ENCODE assay signal across 21 cellular contexts in the genomic region with DNA sequence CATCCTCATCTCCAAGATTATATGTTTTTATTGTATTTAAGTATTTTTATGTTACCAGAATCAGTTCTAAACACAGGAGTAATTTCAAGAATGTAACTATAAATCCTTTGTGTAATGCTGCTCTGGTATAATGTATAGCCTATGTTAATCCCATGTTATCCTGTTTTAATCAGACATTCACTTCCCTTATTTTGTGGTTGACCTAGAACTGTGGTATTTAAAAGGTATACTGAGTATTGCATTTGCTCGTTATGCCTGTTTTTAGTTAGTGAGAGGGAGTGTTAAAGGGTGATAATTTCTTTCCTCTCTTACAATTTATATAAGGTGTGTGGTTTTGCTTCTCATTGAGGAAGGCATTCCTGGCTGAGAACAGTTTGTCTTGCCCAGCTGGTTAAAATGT. TPM values are rescaled to one million over a fixed set of nuclear protein-coding genes. Genes with fewer than 3 reads are reported as not detected.
DNase-seq lines count a peak whose midpoint lies in the region; ATAC-seq, FAIRE-seq and TF ChIP-seq lines count a peak whose summit lies in the region.
"Had no signal": no experiment of that assay in that cellular context is flagged by ENCODE, and none has a peak within 500 bp of the region (broad histone marks: within the 10 kb centered on the region; RNA-seq: fewer than 3 reads in every experiment).

No MANE protein-coding gene starts in this region.

- H3K27ac ChIP-seq in K562 (ENCODE audit: extremely low read depth, low read depth, low read length), result no peak overlapping the region

- peak overlapping the region; percentile 11 for H3K27ac Mint-ChIP-seq in T-helper 17 cell
- H3K27ac Mint-ChIP-seq: T-cell had no signal

- H3K4me3 ChIP-seq in K562, result no peak overlapping the region

- H3K36me3 Mint-ChIP-seq in T-helper 17 cell (ENCODE audit: low read depth), result no peaks in the 10 kb centered on the region

- DNase-seq in GM12891 (ENCODE audit: insufficient read length, low spot score) (no peak), KBM-7 (peak; percentile 56), T-helper 17 cell (no peak), K562 (ENCODE audit: extremely low read depth in 1 of 4, low spot score in 3 of 4) (no peak), Right ventricle myocardium superior (no peak), NCI-H146 treated with DMSO at 0.1 percent for 48 hours (lab: John Stamatoyannopoulos, UW; ENCODE audit: unreplicated experiment) (no peak), occipital lobe (lab: John Stamatoyannopoulos, UW) (no peak)
- DNase-seq: C1 segment of cervical spinal cord; CD4-positive, alpha-beta memory T cell; COR-L47; DMS53; NCI-H1092 treated with DMSO at 0.1 percent for 48 hours; NCI-H1436; NCI-H187 treated with DMSO at 0.1 percent for 48 hours; NCI-H2107; NCI-H524 treated with DMSO at 0.1 percent for 48 hours; NCI-H82; NK-92 treated with Interleukin-12 subunit alpha and Interleukin-12 subunit beta, amount 100 ng/mL, for 24 hours; T-cell had no signal

- no peaks in the 10 kb centered on the region for H4K20me1 ChIP-seq in K562 (replicated peaks; ENCODE audit: control insufficient read depth, insufficient read depth, low read length)

- H3K4me1 ChIP-seq in K562 (replicated peaks in 1 of 2; ENCODE audit: control insufficient read depth in 2 of 2, insufficient read depth in 2 of 2, low read length in 2 of 2), result no peaks in the 10 kb centered on the region

- no peaks in the 10 kb centered on the region for H3K79me2 ChIP-seq in K562 (ENCODE audit: control insufficient read depth, insufficient read depth, low read length)

- H3K9me3 ChIP-seq in T-helper 17 cell (ENCODE audit: control insufficient read depth, low read length, poor library complexity, severe bottlenecking) (no peaks in the 10 kb centered on the region), K562 (replicated peaks; ENCODE audit: control insufficient read depth, insufficient read depth, low read depth, low read length) (no peaks in the 10 kb centered on the region)

- FAIRE-seq in GM12891 (lab: Jason Lieb, UNC) (no peak), K562 (lab: Jason Lieb, UNC) (no peak)

- H2AFZ ChIP-seq in K562 (ENCODE audit: low read depth, low read length), result no peak overlapping the region

- ATAC-seq in T-helper 17 cell (no peak), K562 (no peak), Right ventricle myocardium superior (ENCODE audit: poor library complexity) (no peak), GM21786 (IDR thresholded peaks at IDR 0.05; ENCODE audit: unreplicated experiment) (no peak)
- ATAC-seq: HCT116, T-cell had no signal

- no peak overlapping the region for H3K4me3 Mint-ChIP-seq in T-helper 17 cell
- H3K4me3 Mint-ChIP-seq: CD4-positive, alpha-beta memory T cell; T-cell had no signal

- no peak for TF ChIP-seq EP300 in K562 (IDR thresholded peaks at IDR 0.05; ENCODE audit: low read length)

- WGBS in K562 (ENCODE audit: insufficient coverage, low coverage, missing lambda C conversion rate), result 9% methylated on average over 1 of the region's 1 CpG

- BruUV-seq in K562 (replicated peaks; lab: Mats Ljungman, UMichigan), result no TSS peak

- no peaks in the 10 kb centered on the region for H3K27me3 Mint-ChIP-seq in T-helper 17 cell
- H3K27me3 Mint-ChIP-seq: CD4-positive, alpha-beta memory T cell had no signal

- no peak overlapping the region for H3K4me2 ChIP-seq in K562 (ENCODE audit: insufficient read depth, low read length)

- no peaks in the 10 kb centered on the region; the same call in 2 of the 3 replicates for H3K36me3 ChIP-seq in K562 (ENCODE audit: control insufficient read depth, insufficient read depth, low read length)

- peaks cover 11% of the 10 kb centered on the region for H3K4me1 Mint-ChIP-seq in T-helper 17 cell

- CTCF ChIA-PET in K562 (lab: Yijun Ruan, JAX; ENCODE audit: low intra/inter-chr PET ratio), result no interaction called here

- no peak overlapping the region for H3K9ac ChIP-seq in K562 (ENCODE audit: insufficient read depth in 1 of 2, low read depth in 2 of 2, low read length in 2 of 2)

- TF ChIP-seq CTCF in K562 (IDR thresholded peaks at IDR 0.05 in 2 of 3, conservative IDR thresholded peaks at IDR 0.05 in 1 of 3; ENCODE audit: insufficient read depth in 2 of 3, low read depth in 1 of 3, low read length in 3 of 3), result no peak

- H3K9me1 ChIP-seq in K562 (ENCODE audit: control insufficient read depth, insufficient read depth, low read length), result no peaks in the 10 kb centered on the region

- no peak for TF ChIP-seq RAD21 in K562 (CRISPR knock-in tag; conservative IDR thresholded peaks at IDR 0.05 in 1 of 2, IDR thresholded peaks at IDR 0.05 in 1 of 2)

- TF ChIP-seq POLR2A in GM12891 (IDR thresholded peaks at IDR 0.05; ENCODE audit: low read depth, low read length) (no peak), K562 (conservative IDR thresholded peaks at IDR 0.05) (no peak)

- POLR2A ChIA-PET in K562 (lab: Yijun Ruan, JAX), result no interaction called here

- intact Hi-C loops in K562 (cut with micrococcal nuclease) (loop anchor here (10.0 kb wide), 1 partner anchor 120 kb away; no protein-coding TSS in a partner anchor), Right ventricle myocardium superior (cut with DNase I) (no loop called here)

- no peaks in the 10 kb centered on the region for H3K27me3 ChIP-seq in K562 (ENCODE audit: control insufficient read depth in 2 of 2, insufficient read depth in 2 of 2, low read length in 2 of 2)

- in situ Hi-C loops in KBM-7 (cut with MboI; ENCODE audit: low pct_unique_long_range_greater_than_20kb, low sequenced_read_pairs) (no loop called here), K562 (cut with MboI) (no loop called here)

TF ChIP-seq in GM12891, 5 proteins besides CTCF, POLR2A, EP300 and RAD21:
- TF ChIP-seq SPI1 (IDR thresholded peaks at IDR 0.05; ENCODE audit: low read depth, low read length) (0 out of 2 replicates have a peak, but pooled peaks have one; percentile 5), POU2F2 (IDR thresholded peaks at IDR 0.05; ENCODE audit: low read depth, low read length) (no peak), TAF1 (IDR thresholded peaks at IDR 0.05; ENCODE audit: low read depth, low read length) (no peak)

TF ChIP-seq in K562, 482 proteins besides CTCF, POLR2A, EP300 and RAD21:
- TF ChIP-seq, protein P1, sequence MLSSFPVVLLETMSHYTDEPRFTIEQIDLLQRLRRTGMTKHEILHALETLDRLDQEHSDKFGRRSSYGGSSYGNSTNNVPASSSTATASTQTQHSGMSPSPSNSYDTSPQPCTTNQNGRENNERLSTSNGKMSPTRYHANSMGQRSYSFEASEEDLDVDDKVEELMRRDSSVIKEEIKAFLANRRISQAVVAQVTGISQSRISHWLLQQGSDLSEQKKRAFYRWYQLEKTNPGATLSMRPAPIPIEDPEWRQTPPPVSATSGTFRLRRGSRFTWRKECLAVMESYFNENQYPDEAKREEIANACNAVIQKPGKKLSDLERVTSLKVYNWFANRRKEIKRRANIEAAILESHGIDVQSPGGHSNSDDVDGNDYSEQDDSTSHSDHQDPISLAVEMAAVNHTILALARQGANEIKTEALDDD (IDR thresholded peaks at IDR 0.05), result 0 out of 2 replicates have a peak, but pooled peaks have one; percentile 20
- no peak for TF ChIP-seq PTTG1 (tag; IDR thresholded peaks at IDR 0.05; ENCODE audit: low read depth)

RNA-seq across cellular contexts. Expression of a gene that starts 26.2 kb away (rescaled TPM):
- 2.5 TPM for polyA plus RNA-seq in GM12891 (2012; ENCODE audit: low read depth, missing spikeins)
- total RNA-seq in T-helper 17 cell (10 to 100 TPM; 25.9 to 30.6 TPM), K562 (2014; rRNA removed) (9.4 and 10.7 TPM in 2 replicates), K562 (2014; rRNA removed; fragmentation: Illumina TruSeq; extraction: Trizol) (12.0 and 13.2 TPM in 2 replicates), K562 (2015; rRNA removed; fragmentation: Illumina TruSeq; extraction: Trizol) (12.7 and 13.3 TPM in 2 replicates), K562 (2021) (11.3 and 13.3 TPM in 2 replicates), Right ventricle myocardium superior (8.7 TPM), occipital lobe (17.3 TPM)
- total RNA-seq in K562 (2011; cell fraction: chromatin; rRNA removed; ENCODE audit: low replicate concordance), result 15.7 and 18.4 TPM in 2 replicates
- total RNA-seq in K562 (2011; cell fraction: nucleolus; rRNA removed), result 5.0 and 10.2 TPM in 2 replicates
- total RNA-seq in K562 (2011; cell fraction: nucleoplasm; rRNA removed), result 9.2 and 10.6 TPM in 2 replicates
- polyA plus RNA-seq in K562 (2011; rRNA removed) (6.0 and 7.7 TPM in 2 replicates), K562 (2014; fragmentation: Illumina TruSeq; extraction: Trizol) (9.9 and 11.3 TPM in 2 replicates), K562 (2014; fragmentation: Nextera tagmentation; extraction: Ambion mirVana) (1 to 10 TPM; 5.6 to 9.5 TPM), K562 (2014; rRNA removed) (9.0 and 12.1 TPM in 2 replicates)
- 1.6 and 3.7 TPM in 2 replicates for polyA plus RNA-seq in K562 (2011; cell fraction: cytosol; rRNA removed)
- 2.9 and 3.7 TPM in 2 replicates for polyA plus RNA-seq in K562 (2011; cell fraction: nucleus; rRNA removed)
- 9.5 and 11.3 TPM in 2 replicates for polyA plus RNA-seq in K562 (2012)
- 10.1 and 10.7 TPM in 2 replicates for polyA minus RNA-seq in K562 (2011; rRNA and poly(A)+ RNA removed)
- polyA minus RNA-seq in K562 (2011; cell fraction: cytosol; rRNA and poly(A)+ RNA removed), result 1.9 and 3.3 TPM in 2 replicates
- polyA minus RNA-seq in K562 (2011; cell fraction: nucleus; rRNA and poly(A)+ RNA removed), result 8.2 and 9.8 TPM in 2 replicates
